11 cellular contexts compared by ENCODE assay signal in genomic region chr11:102448869-102449224, GRCh38. TPM values are rescaled to one million over a fixed set of nuclear protein-coding genes. Genes with fewer than 3 reads are reported as not detected.
A peak's percentile ranks its signal among the peaks of the same experiment; 100 is the strongest.
DNase-seq lines count a peak whose midpoint lies in the region; FAIRE-seq and TF ChIP-seq lines count a peak whose summit lies in the region.
"Had no signal": no experiment of that assay in that cellular context is flagged by ENCODE, and none has a peak within 500 bp of the region (broad histone marks: within the 10 kb centered on the region; RNA-seq: fewer than 3 reads in every experiment).

No MANE protein-coding gene starts in this region.

- H3K36me3 ChIP-seq in endothelial cell of umbilical vein (ENCODE audit: control insufficient read depth in 2 of 2, extremely low read depth in 1 of 2, insufficient read depth in 2 of 2, low read length in 2 of 2) (peaks cover 0 to 7% of the 10 kb centered on the region in 2 experiments), tibial nerve (peaks cover 0 to 33% (median 0%) of the 10 kb centered on the region in 3 donors)

- H3K36me3 Mint-ChIP-seq in activated naive CD4-positive, alpha-beta T cell treated with anti-CD3 and anti-CD28 coated beads for 36 hours (ENCODE audit: low read depth), result peaks cover 60% of the 10 kb centered on the region
- peaks cover 24% of the 10 kb centered on the region for H3K36me3 Mint-ChIP-seq in mesothelial cell of epicardium

- CTCF ChIA-PET in activated naive CD4-positive, alpha-beta T cell treated with anti-CD3 and anti-CD28 coated beads for 36 hours (lab: Charles Lee), result interaction anchor here (0.6 to 6.8 kb wide), 4 partner anchors 48 to 160 kb away, joined by 3 to 58 read pairs (median 4); no protein-coding TSS in a partner anchor
- CTCF ChIA-PET in endothelial cell of umbilical vein (lab: Charles Lee), result interaction anchor here (2.2 kb wide), 1 partner anchor 58 kb away, joined by 16 read pairs; no protein-coding TSS in a partner anchor

- WGBS in tibial nerve, 2 donors, result 66 to 68% methylated on average over 2 of the region's 2 CpGs

- no peaks in the 10 kb centered on the region for H4K20me1 ChIP-seq in endothelial cell of umbilical vein (replicated peaks; ENCODE audit: control insufficient read depth, extremely low read depth, insufficient read depth, low read length)

- H3K4me2 ChIP-seq in endothelial cell of umbilical vein (ENCODE audit: insufficient read depth, low read length), result peak overlapping the region; percentile 50

- peaks cover 11% of the 10 kb centered on the region for H3K9me3 Mint-ChIP-seq in activated naive CD4-positive, alpha-beta T cell treated with anti-CD3 and anti-CD28 coated beads for 36 hours
- H3K9me3 Mint-ChIP-seq in mesothelial cell of epicardium, result no peaks in the 10 kb centered on the region

- H3K4me3 Mint-ChIP-seq in activated naive CD4-positive, alpha-beta T cell treated with anti-CD3 and anti-CD28 coated beads for 36 hours, result peak overlapping the region; percentile 89
- H3K4me3 Mint-ChIP-seq in mesothelial cell of epicardium, result no peak overlapping the region

- H3K4me3 ChIP-seq in endothelial cell of umbilical vein (replicated peaks in 1 of 3; ENCODE audit: insufficient read depth in 1 of 3, low read depth in 1 of 3, low read length in 3 of 3) (no peak overlapping the region), tibial nerve (no peak overlapping the region)

- H3K27ac Mint-ChIP-seq in activated naive CD4-positive, alpha-beta T cell treated with anti-CD3 and anti-CD28 coated beads for 36 hours, result peak overlapping the region; percentile 96
- no peak overlapping the region for H3K27ac Mint-ChIP-seq in mesothelial cell of epicardium

- peaks cover 85% of the 10 kb centered on the region for H3K79me2 ChIP-seq in endothelial cell of umbilical vein (ENCODE audit: control insufficient read depth, insufficient read depth, low read length)

- no peak overlapping the region for H3K9ac ChIP-seq in endothelial cell of umbilical vein (replicated peaks; ENCODE audit: extremely low read depth, insufficient read depth, low read length)

- no peak for FAIRE-seq in endothelial cell of umbilical vein (lab: Jason Lieb, UNC)

- no peak for TF ChIP-seq EP300 in tibial nerve (IDR thresholded peaks at IDR 0.05)

- H3K27ac ChIP-seq in endothelial cell of umbilical vein (ENCODE audit: insufficient read depth, low read depth, low read length) (peak overlapping the region; percentile 83), tibial nerve (peak overlapping the region in 3 of 4 donors; percentile 5 to 98 (median 93))

- TF ChIP-seq POLR2A in endothelial cell of umbilical vein (IDR thresholded peaks at IDR 0.05; ENCODE audit: low read depth, low read length) (no peak), tibial nerve (IDR thresholded peaks at IDR 0.05) (no peak)

- POLR2A ChIA-PET in endothelial cell of umbilical vein (lab: Charles Lee), result no interaction called here

- H3K27me3 ChIP-seq in endothelial cell of umbilical vein (ENCODE audit: control insufficient read depth in 2 of 2, insufficient read depth in 2 of 2, low read length in 2 of 2) (no peaks in the 10 kb centered on the region), tibial nerve (no peaks in the 10 kb centered on the region)

- DNase-seq in activated naive CD4-positive, alpha-beta T cell treated with anti-CD3 and anti-CD28 coated beads for 36 hours, result no peak
- DNase-seq in activated naive CD4-positive, alpha-beta T cell (lab: John Stamatoyannopoulos, UW), result no peak
- DNase-seq in SKM-1 treated with dmso at 0.1 percent for 144 hours (lab: John Stamatoyannopoulos, UW; ENCODE audit: unreplicated experiment) (peak; percentile 56), endothelial cell of umbilical vein (ENCODE audit: low read depth, low spot score) (peak; percentile 66), tibial nerve (ENCODE audit: low spot score in 2 of 2) (no peak), GM19240 (ENCODE audit: insufficient read length, low spot score) (no peak), mesothelial cell of epicardium (ENCODE audit: low spot score in 2 of 2, unreplicated experiment in 2 of 2) (no peak), GDM1 (lab: John Stamatoyannopoulos, UW) (no peak)
- DNase-seq: amniotic stem cell, islet precursor cell, NCI-H1930 had no signal

- no peaks in the 10 kb centered on the region for H3K9me1 ChIP-seq in endothelial cell of umbilical vein (replicated peaks; ENCODE audit: control insufficient read depth, extremely low read depth, insufficient read depth, low read length)

- peaks cover 69% of the 10 kb centered on the region for H3K4me1 Mint-ChIP-seq in activated naive CD4-positive, alpha-beta T cell treated with anti-CD3 and anti-CD28 coated beads for 36 hours (ENCODE audit: low read depth)
- H3K4me1 Mint-ChIP-seq in mesothelial cell of epicardium, result peaks cover 38% of the 10 kb centered on the region

- H3K9me3 ChIP-seq in endothelial cell of umbilical vein (replicated peaks; ENCODE audit: control insufficient read depth, insufficient read depth, low read length), result no peaks in the 10 kb centered on the region
- H3K9me3 ChIP-seq in tibial nerve, result no peaks in the 10 kb centered on the region

- H2AFZ ChIP-seq in endothelial cell of umbilical vein (ENCODE audit: low read depth, low read length), result no peak overlapping the region

- H3K27me3 Mint-ChIP-seq in activated naive CD4-positive, alpha-beta T cell treated with anti-CD3 and anti-CD28 coated beads for 36 hours (ENCODE audit: low read depth), result no peaks in the 10 kb centered on the region
- no peaks in the 10 kb centered on the region for H3K27me3 Mint-ChIP-seq in mesothelial cell of epicardium (ENCODE audit: low read depth)

- intact Hi-C loops in activated naive CD4-positive, alpha-beta T cell treated with anti-CD3 and anti-CD28 coated beads for 36 hours (cut with micrococcal nuclease), result no loop called here
- intact Hi-C loops in endothelial cell of umbilical vein (cut with micrococcal nuclease), result no loop called here

- dilution Hi-C loops in endothelial cell of umbilical vein (cut with MboI; ENCODE audit: extremely low pct_ligation_motif_present, low sequenced_read_pairs), result no loop called here

- no peak for TF ChIP-seq CTCF in endothelial cell of umbilical vein (IDR thresholded peaks at IDR 0.05; ENCODE audit: extremely low read depth in 1 of 2, insufficient read depth in 1 of 2, low read depth in 1 of 2, low read length in 2 of 2)
- TF ChIP-seq CTCF in tibial nerve (IDR thresholded peaks at IDR 0.05), result no peak
- TF ChIP-seq CTCF in mesothelial cell of epicardium (IDR thresholded peaks at IDR 0.05; ENCODE audit: unreplicated experiment), result no peak

- BruUV-seq in endothelial cell of umbilical vein (replicated peaks; lab: Mats Ljungman, UMichigan), result no TSS peak

- peaks cover 60% of the 10 kb centered on the region for H3K4me1 ChIP-seq in endothelial cell of umbilical vein (ENCODE audit: control insufficient read depth, extremely low read depth, insufficient read depth, low read length)
- H3K4me1 ChIP-seq in tibial nerve, result peaks cover 0 to 52% (median 13%) of the 10 kb centered on the region in 4 donors

TF ChIP-seq in endothelial cell of umbilical vein, 7 proteins besides CTCF, POLR2A, EP300 and RAD21:
- TF ChIP-seq MYC (IDR thresholded peaks at IDR 0.05; ENCODE audit: low read depth, low read length) (no peak), GATA2 (IDR thresholded peaks at IDR 0.05; ENCODE audit: insufficient read depth, insufficient read length, low read depth, low read length) (no peak), MAX (IDR thresholded peaks at IDR 0.05; ENCODE audit: insufficient read depth, insufficient read length) (no peak), POLR2AphosphoS5 (IDR thresholded peaks at IDR 0.05; ENCODE audit: insufficient read depth, low read depth, low read length) (no peak), FOS (IDR thresholded peaks at IDR 0.05; ENCODE audit: borderline replicate concordance, insufficient read depth, low read length) (no peak), JUN (IDR thresholded peaks at IDR 0.05; ENCODE audit: borderline replicate concordance, insufficient read depth, insufficient read length, low read depth) (no peak), EZH2 (IDR thresholded peaks at IDR 0.05; ENCODE audit: borderline replicate concordance, low read depth, low read length, severe bottlenecking) (no peak)

RNA-seq across cellular contexts. Expression of gene TMEM123, which starts 3.7 kb away (rescaled TPM):
- total RNA-seq in activated naive CD4-positive, alpha-beta T cell treated with anti-CD3 and anti-CD28 coated beads for 36 hours, result 100 to 1,000 TPM; 232 to 255 TPM
- total RNA-seq in endothelial cell of umbilical vein (199 and 257 TPM in 2 replicates), tibial nerve (100 to 1,000 TPM; 145 to 196 (median 181) TPM), mesothelial cell of epicardium (131 to 144 TPM (median 137 TPM) in 3 replicates)
- 201 and 312 TPM in 2 replicates for polyA plus RNA-seq in endothelial cell of umbilical vein
- 242 and 305 TPM in 2 replicates for polyA plus RNA-seq in endothelial cell of umbilical vein (2011; cell fraction: cytosol; rRNA removed)
- 91.7 and 117 TPM in 2 replicates for polyA plus RNA-seq in endothelial cell of umbilical vein (2011; cell fraction: nucleus; rRNA removed)
- polyA plus RNA-seq in endothelial cell of umbilical vein (2012), result 358 and 382 TPM in 2 replicates
- polyA minus RNA-seq in endothelial cell of umbilical vein, result 498 and 610 TPM in 2 replicates
- 83.6 TPM for polyA minus RNA-seq in endothelial cell of umbilical vein (2011; cell fraction: cytosol; rRNA and poly(A)+ RNA removed)
- polyA minus RNA-seq in endothelial cell of umbilical vein (2011; cell fraction: nucleus; rRNA and poly(A)+ RNA removed), result 162 and 269 TPM in 2 replicates

Comparison
In these comparisons a context has a peak if more than half of its experiments do, and no peak if none do; other contexts are left out.
1. DNase-seq: peak in SKM-1 treated with dmso at 0.1 percent for 144 hours (single experiment) and endothelial cell of umbilical vein (single experiment); none in activated naive CD4-positive, alpha-beta T cell treated with anti-CD3 and anti-CD28 coated beads for 36 hours (single experiment), activated naive CD4-positive, alpha-beta T cell (0 of 4), tibial nerve (0 of 2), GM19240 (single experiment), mesothelial cell of epicardium (0 of 2) and GDM1 (single experiment).